25 cellular contexts compared by ENCODE assay signal in genomic region chr3:100972293-100972692, GRCh38. TPM values are rescaled to one million over a fixed set of nuclear protein-coding genes. Genes with fewer than 3 reads are reported as not detected.
"Had no signal": no experiment of that assay in that cellular context is flagged by ENCODE, and none has a peak within 500 bp of the region (broad histone marks: within the 10 kb centered on the region; RNA-seq: fewer than 3 reads in every experiment).

No MANE protein-coding gene starts in this region.

- H3K9me3 Mint-ChIP-seq: activated CD4-positive, alpha-beta T cell treated with anti-CD3 and anti-CD28 coated beads, Interleukin-2, amount 10 ng/mL, durations not matched to agents 7 days and 5 days; activated naive CD4-positive, alpha-beta T cell treated with anti-CD3 and anti-CD28 coated beads, Interleukin-2, amount 10 ng/mL, durations not matched to agents 7 days and 5 days; activated naive CD8-positive, alpha-beta T cell treated with anti-CD3 and anti-CD28 coated beads, Interleukin-2, amount 50 U/mL, for 24 hours; brain; central memory CD8-positive, alpha-beta T cell; endodermal cell; neural progenitor cell; stimulated activated effector memory CD8-positive, alpha-beta T cell treated with anti-CD3 and anti-CD28 coated beads, Interleukin-12 subunit alpha, Interleukin-12 subunit beta, amount 100 ng/mL, for 72 hours; T-helper 1 cell treated with Interleukin-12 subunit alpha and Interleukin-12 subunit beta and Interleukin-4 antibody, amounts not matched to agents 30 μg/mL and 1 μg/mL, for 36 hours had no signal

- H3K4me3 Mint-ChIP-seq: activated CD4-positive, alpha-beta T cell treated with anti-CD3 and anti-CD28 coated beads, Interleukin-2, amount 10 ng/mL, durations not matched to agents 7 days and 5 days; activated naive CD4-positive, alpha-beta T cell treated with anti-CD3 and anti-CD28 coated beads, Interleukin-2, amount 10 ng/mL, durations not matched to agents 7 days and 5 days; activated naive CD8-positive, alpha-beta T cell treated with anti-CD3 and anti-CD28 coated beads, Interleukin-2, amount 50 U/mL, for 24 hours; brain; central memory CD8-positive, alpha-beta T cell; endodermal cell; neural progenitor cell; stimulated activated effector memory CD8-positive, alpha-beta T cell treated with anti-CD3 and anti-CD28 coated beads, Interleukin-12 subunit alpha, Interleukin-12 subunit beta, amount 100 ng/mL, for 72 hours; T-helper 1 cell treated with Interleukin-12 subunit alpha and Interleukin-12 subunit beta and Interleukin-4 antibody, amounts not matched to agents 30 μg/mL and 1 μg/mL, for 36 hours had no signal

- H3K36me3 Mint-ChIP-seq: activated naive CD4-positive, alpha-beta T cell treated with anti-CD3 and anti-CD28 coated beads, Interleukin-2, amount 10 ng/mL, durations not matched to agents 7 days and 5 days; brain; neural progenitor cell; stimulated activated effector memory CD8-positive, alpha-beta T cell treated with anti-CD3 and anti-CD28 coated beads, Interleukin-12 subunit alpha, Interleukin-12 subunit beta, amount 100 ng/mL, for 72 hours had no signal

- DNase-seq: activated CD4-positive, alpha-beta T cell treated with anti-CD3 and anti-CD28 coated beads, Interleukin-2, amount 10 ng/mL, durations not matched to agents 7 days and 5 days; activated CD8-positive, alpha-beta memory T cell treated with anti-CD3 and anti-CD28 coated beads for 24 hours; activated CD8-positive, alpha-beta memory T cell treated with anti-CD3 and anti-CD28 coated beads, Interleukin-2, amount 50 U/mL, for 48 hours; activated effector memory CD4-positive, alpha-beta T cell treated with Interleukin-2 at 50 U/mL for 16 hours; activated naive CD4-positive, alpha-beta T cell treated with anti-CD3 and anti-CD28 coated beads, Interleukin-2, amount 10 ng/mL, durations not matched to agents 7 days and 5 days; activated naive CD8-positive, alpha-beta T cell treated with anti-CD3 and anti-CD28 coated beads, Interleukin-2, amount 50 U/mL, for 24 hours; activated T-cell treated with anti-CD3 and anti-CD28 coated beads, Interleukin-2, amount 50 U/mL, for 48 hours; anterior cingulate cortex; colonic mucosa; endodermal cell; erythroblast; head of caudate nucleus; pancreas; stimulated activated CD4-positive, alpha-beta T cell treated with anti-CD3 and anti-CD28 coated beads, Interleukin-4, amount 100 ng/mL, for 24 hours; upper lobe of right lung had no signal

- H3K27ac Mint-ChIP-seq: activated CD4-positive, alpha-beta T cell treated with anti-CD3 and anti-CD28 coated beads, Interleukin-2, amount 10 ng/mL, durations not matched to agents 7 days and 5 days; activated naive CD4-positive, alpha-beta T cell treated with anti-CD3 and anti-CD28 coated beads, Interleukin-2, amount 10 ng/mL, durations not matched to agents 7 days and 5 days; activated naive CD8-positive, alpha-beta T cell treated with anti-CD3 and anti-CD28 coated beads, Interleukin-2, amount 50 U/mL, for 24 hours; brain; endodermal cell; neural progenitor cell; stimulated activated effector memory CD8-positive, alpha-beta T cell treated with anti-CD3 and anti-CD28 coated beads, Interleukin-12 subunit alpha, Interleukin-12 subunit beta, amount 100 ng/mL, for 72 hours; T-helper 1 cell treated with Interleukin-12 subunit alpha and Interleukin-12 subunit beta and Interleukin-4 antibody, amounts not matched to agents 30 μg/mL and 1 μg/mL, for 36 hours had no signal

- H3K27me3 Mint-ChIP-seq: activated naive CD4-positive, alpha-beta T cell treated with anti-CD3 and anti-CD28 coated beads, Interleukin-2, amount 10 ng/mL, durations not matched to agents 7 days and 5 days; activated naive CD8-positive, alpha-beta T cell treated with anti-CD3 and anti-CD28 coated beads, Interleukin-2, amount 50 U/mL, for 24 hours; brain; central memory CD8-positive, alpha-beta T cell had no signal

- H3K36me3 ChIP-seq: colonic mucosa, neural progenitor cell, pancreas, thoracic aorta, upper lobe of right lung had no signal

- H3K4me1 ChIP-seq: colonic mucosa, neural progenitor cell, pancreas had no signal

- H3K27me3 ChIP-seq: colonic mucosa, neural progenitor cell, pancreas, upper lobe of right lung had no signal

- H3K27ac ChIP-seq: colonic mucosa, neural progenitor cell, pancreas, thoracic aorta had no signal

- ATAC-seq: activated CD4-positive, CD25-positive, alpha-beta regulatory T cell treated with anti-CD3 and anti-CD28 coated beads, Interleukin-2, amount 50 U/mL, for 24 hours; activated naive CD8-positive, alpha-beta T cell treated with anti-CD3 and anti-CD28 coated beads, Interleukin-2, amount 50 U/mL, for 24 hours; left lobe of liver; pancreas; sciatic nerve; stimulated activated effector memory CD8-positive, alpha-beta T cell treated with anti-CD3 and anti-CD28 coated beads, Interleukin-12 subunit alpha, Interleukin-12 subunit beta, amount 100 ng/mL, for 72 hours had no signal

- H3K9me3 ChIP-seq: colonic mucosa, pancreas, thoracic aorta, upper lobe of right lung had no signal

- H3K4me1 Mint-ChIP-seq: activated CD4-positive, alpha-beta T cell treated with anti-CD3 and anti-CD28 coated beads, Interleukin-2, amount 10 ng/mL, durations not matched to agents 7 days and 5 days; activated naive CD4-positive, alpha-beta T cell treated with anti-CD3 and anti-CD28 coated beads, Interleukin-2, amount 10 ng/mL, durations not matched to agents 7 days and 5 days; activated naive CD8-positive, alpha-beta T cell treated with anti-CD3 and anti-CD28 coated beads, Interleukin-2, amount 50 U/mL, for 24 hours; brain; central memory CD8-positive, alpha-beta T cell; endodermal cell; neural progenitor cell; stimulated activated effector memory CD8-positive, alpha-beta T cell treated with anti-CD3 and anti-CD28 coated beads, Interleukin-12 subunit alpha, Interleukin-12 subunit beta, amount 100 ng/mL, for 72 hours had no signal

- H3K4me3 ChIP-seq: colonic mucosa, lung, neural progenitor cell, pancreas, thoracic aorta, upper lobe of right lung had no signal

RNA-seq across cellular contexts. Expression of gene ABI3BP, which starts 20.9 kb away (rescaled TPM):
- total RNA-seq: activated CD4-positive, alpha-beta T cell treated with anti-CD3 and anti-CD28 coated beads, Interleukin-2, amount 10 ng/mL, durations not matched to agents 7 days and 5 days had no signal
